ENCODE assay signal across 1 cellular context in the genomic region with DNA sequence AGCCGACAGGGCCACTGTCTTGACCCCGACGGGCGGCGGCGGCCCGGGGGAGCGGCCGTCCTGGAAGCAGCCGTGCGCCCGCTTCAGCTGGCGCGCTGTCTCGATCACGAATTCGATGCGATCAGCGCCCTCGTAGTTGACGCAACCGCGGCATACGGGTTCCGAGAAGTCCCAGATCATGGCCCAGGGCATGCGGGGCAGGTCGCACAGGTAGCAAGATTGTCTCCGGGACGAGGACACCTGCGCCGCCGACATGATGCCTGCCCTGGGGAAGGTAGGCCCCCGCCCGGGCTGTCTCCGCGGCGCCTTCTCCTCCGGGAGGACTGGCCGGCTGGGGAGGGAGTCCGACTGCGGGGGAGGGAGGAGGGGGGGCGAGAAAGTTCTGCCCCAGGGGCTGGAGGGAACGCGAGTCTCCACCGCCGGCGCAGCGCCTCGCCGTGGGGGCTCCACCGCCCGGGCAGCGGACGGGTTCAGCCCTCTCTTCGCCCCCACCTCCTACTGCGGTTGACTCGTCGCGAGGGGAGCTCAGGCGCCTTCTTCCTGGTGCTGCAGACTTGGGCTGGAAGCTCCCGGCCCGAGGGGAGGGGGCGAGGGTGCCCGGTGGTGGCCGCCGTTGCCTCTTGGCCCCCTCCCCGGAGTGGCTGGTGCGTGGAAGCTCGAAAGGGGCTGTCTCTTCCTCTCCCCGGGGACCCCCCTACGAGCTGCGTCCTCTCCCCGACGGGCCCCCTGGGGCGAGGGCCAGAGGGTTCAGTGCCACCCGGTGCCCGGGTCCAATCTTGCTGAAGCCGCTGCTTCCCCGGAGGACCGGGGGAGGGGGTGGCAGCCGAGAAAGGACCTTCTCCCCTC.
A peak's percentile ranks its signal among the peaks of the same experiment; 100 is the strongest.
TF ChIP-seq lines count a peak whose summit lies in the region.

No MANE protein-coding gene starts in this region.

TF ChIP-seq in HepG2, 621 proteins besides CTCF, POLR2A, EP300 and RAD21 (continued from another document and continues in another):
- TF ChIP-seq, protein P1, sequence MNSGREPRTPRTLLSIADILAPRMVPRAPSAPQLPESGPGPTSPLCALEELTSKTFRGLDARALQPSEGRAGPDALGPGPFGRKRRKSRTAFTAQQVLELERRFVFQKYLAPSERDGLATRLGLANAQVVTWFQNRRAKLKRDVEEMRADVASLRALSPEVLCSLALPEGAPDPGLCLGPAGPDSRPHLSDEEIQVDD (CRISPR knock-in tag; IDR thresholded peaks at IDR 0.05; ENCODE audit: borderline replicate concordance), result no peak
- no peak for TF ChIP-seq RFXAP (CRISPR knock-in tag; IDR thresholded peaks at IDR 0.05; ENCODE audit: borderline replicate concordance)
- no peak for TF ChIP-seq ZNF737 (CRISPR knock-in tag; IDR thresholded peaks at IDR 0.05; ENCODE audit: borderline replicate concordance)
- peak; percentile 1 for TF ChIP-seq HNRNPLL (IDR thresholded peaks at IDR 0.05; ENCODE audit: low read depth, low read length, poor library complexity, severe bottlenecking)
- no peak for TF ChIP-seq PHB2 (IDR thresholded peaks at IDR 0.05; ENCODE audit: partially characterized antibody)
- peak; percentile 20; the same call in 1 of the 2 replicates for TF ChIP-seq TAF1 (CRISPR knock-in tag; IDR thresholded peaks at IDR 0.05)
- TF ChIP-seq REXO4 (CRISPR knock-in tag; IDR thresholded peaks at IDR 0.05; ENCODE audit: borderline replicate concordance), result no peak
- TF ChIP-seq NR1H2 (CRISPR knock-in tag; IDR thresholded peaks at IDR 0.05; ENCODE audit: borderline replicate concordance, low read depth), result no peak
- TF ChIP-seq, protein P2, sequence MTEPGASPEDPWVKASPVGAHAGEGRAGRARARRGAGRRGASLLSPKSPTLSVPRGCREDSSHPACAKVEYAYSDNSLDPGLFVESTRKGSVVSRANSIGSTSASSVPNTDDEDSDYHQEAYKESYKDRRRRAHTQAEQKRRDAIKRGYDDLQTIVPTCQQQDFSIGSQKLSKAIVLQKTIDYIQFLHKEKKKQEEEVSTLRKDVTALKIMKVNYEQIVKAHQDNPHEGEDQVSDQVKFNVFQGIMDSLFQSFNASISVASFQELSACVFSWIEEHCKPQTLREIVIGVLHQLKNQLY (CRISPR knock-in tag; IDR thresholded peaks at IDR 0.05), result no peak
- TF ChIP-seq ZEB1 (IDR thresholded peaks at IDR 0.05; ENCODE audit: insufficient replicate concordance, low read depth), result no peak
- peak; percentile 55 for TF ChIP-seq PTBP1 (IDR thresholded peaks at IDR 0.05; ENCODE audit: low read depth, low read length, poor library complexity, severe bottlenecking)
- TF ChIP-seq, protein P3, sequence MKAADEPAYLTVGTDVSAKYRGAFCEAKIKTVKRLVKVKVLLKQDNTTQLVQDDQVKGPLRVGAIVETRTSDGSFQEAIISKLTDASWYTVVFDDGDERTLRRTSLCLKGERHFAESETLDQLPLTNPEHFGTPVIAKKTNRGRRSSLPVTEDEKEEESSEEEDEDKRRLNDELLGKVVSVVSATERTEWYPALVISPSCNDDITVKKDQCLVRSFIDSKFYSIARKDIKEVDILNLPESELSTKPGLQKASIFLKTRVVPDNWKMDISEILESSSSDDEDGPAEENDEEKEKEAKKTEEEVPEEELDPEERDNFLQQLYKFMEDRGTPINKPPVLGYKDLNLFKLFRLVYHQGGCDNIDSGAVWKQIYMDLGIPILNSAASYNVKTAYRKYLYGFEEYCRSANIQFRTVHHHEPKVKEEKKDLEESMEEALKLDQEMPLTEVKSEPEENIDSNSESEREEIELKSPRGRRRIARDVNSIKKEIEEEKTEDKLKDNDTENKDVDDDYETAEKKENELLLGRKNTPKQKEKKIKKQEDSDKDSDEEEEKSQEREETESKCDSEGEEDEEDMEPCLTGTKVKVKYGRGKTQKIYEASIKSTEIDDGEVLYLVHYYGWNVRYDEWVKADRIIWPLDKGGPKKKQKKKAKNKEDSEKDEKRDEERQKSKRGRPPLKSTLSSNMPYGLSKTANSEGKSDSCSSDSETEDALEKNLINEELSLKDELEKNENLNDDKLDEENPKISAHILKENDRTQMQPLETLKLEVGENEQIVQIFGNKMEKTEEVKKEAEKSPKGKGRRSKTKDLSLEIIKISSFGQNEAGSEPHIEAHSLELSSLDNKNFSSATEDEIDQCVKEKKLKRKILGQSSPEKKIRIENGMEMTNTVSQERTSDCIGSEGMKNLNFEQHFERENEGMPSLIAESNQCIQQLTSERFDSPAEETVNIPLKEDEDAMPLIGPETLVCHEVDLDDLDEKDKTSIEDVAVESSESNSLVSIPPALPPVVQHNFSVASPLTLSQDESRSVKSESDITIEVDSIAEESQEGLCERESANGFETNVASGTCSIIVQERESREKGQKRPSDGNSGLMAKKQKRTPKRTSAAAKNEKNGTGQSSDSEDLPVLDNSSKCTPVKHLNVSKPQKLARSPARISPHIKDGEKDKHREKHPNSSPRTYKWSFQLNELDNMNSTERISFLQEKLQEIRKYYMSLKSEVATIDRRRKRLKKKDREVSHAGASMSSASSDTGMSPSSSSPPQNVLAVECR (CRISPR knock-in tag; IDR thresholded peaks at IDR 0.05; ENCODE audit: borderline replicate concordance), result no peak
- TF ChIP-seq, protein P4, sequence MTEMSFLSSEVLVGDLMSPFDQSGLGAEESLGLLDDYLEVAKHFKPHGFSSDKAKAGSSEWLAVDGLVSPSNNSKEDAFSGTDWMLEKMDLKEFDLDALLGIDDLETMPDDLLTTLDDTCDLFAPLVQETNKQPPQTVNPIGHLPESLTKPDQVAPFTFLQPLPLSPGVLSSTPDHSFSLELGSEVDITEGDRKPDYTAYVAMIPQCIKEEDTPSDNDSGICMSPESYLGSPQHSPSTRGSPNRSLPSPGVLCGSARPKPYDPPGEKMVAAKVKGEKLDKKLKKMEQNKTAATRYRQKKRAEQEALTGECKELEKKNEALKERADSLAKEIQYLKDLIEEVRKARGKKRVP (CRISPR knock-in tag; IDR thresholded peaks at IDR 0.05), result peak in 1 of 2 experiments; percentile 62; a peak in 2 of 4 replicates
- TF ChIP-seq TMF1 (CRISPR knock-in tag; IDR thresholded peaks at IDR 0.05; ENCODE audit: low read depth), result no peak
- TF ChIP-seq ZNF589 (CRISPR knock-in tag; conservative IDR thresholded peaks at IDR 0.05), result 0 out of 2 replicates have a peak, but pooled peaks have one; percentile 36
- peak; percentile 98 for TF ChIP-seq AGO2 (optimal IDR thresholded peaks at IDR 0.05; ENCODE audit: low read depth, low read length)
- TF ChIP-seq ZMYM4 (CRISPR knock-in tag; IDR thresholded peaks at IDR 0.05), result no peak
- TF ChIP-seq, protein P5, sequence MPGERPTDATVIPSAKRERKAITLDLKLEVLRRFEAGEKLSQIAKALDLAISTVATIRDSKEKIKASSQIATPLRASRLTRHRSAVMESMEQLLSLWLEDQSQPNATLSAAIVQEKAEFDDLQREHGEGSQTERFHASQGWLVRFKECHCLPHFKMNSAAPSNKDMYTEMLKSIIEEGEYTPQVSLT (CRISPR knock-in tag; IDR thresholded peaks at IDR 0.05; ENCODE audit: borderline replicate concordance, low read depth), result no peak
- no peak for TF ChIP-seq HNF4A (CRISPR knock-in tag; IDR thresholded peaks at IDR 0.05)
- TF ChIP-seq HMGA1 (CRISPR knock-in tag; conservative IDR thresholded peaks at IDR 0.05), result no peak
- TF ChIP-seq CBFB (CRISPR knock-in tag; IDR thresholded peaks at IDR 0.05), result no peak
- TF ChIP-seq, protein P6, sequence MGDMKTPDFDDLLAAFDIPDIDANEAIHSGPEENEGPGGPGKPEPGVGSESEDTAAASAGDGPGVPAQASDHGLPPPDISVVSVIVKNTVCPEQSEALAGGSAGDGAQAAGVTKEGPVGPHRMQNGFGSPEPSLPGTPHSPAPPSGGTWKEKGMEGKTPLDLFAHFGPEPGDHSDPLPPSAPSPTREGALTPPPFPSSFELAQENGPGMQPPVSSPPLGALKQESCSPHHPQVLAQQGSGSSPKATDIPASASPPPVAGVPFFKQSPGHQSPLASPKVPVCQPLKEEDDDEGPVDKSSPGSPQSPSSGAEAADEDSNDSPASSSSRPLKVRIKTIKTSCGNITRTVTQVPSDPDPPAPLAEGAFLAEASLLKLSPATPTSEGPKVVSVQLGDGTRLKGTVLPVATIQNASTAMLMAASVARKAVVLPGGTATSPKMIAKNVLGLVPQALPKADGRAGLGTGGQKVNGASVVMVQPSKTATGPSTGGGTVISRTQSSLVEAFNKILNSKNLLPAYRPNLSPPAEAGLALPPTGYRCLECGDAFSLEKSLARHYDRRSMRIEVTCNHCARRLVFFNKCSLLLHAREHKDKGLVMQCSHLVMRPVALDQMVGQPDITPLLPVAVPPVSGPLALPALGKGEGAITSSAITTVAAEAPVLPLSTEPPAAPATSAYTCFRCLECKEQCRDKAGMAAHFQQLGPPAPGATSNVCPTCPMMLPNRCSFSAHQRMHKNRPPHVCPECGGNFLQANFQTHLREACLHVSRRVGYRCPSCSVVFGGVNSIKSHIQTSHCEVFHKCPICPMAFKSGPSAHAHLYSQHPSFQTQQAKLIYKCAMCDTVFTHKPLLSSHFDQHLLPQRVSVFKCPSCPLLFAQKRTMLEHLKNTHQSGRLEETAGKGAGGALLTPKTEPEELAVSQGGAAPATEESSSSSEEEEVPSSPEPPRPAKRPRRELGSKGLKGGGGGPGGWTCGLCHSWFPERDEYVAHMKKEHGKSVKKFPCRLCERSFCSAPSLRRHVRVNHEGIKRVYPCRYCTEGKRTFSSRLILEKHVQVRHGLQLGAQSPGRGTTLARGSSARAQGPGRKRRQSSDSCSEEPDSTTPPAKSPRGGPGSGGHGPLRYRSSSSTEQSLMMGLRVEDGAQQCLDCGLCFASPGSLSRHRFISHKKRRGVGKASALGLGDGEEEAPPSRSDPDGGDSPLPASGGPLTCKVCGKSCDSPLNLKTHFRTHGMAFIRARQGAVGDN (CRISPR knock-in tag; IDR thresholded peaks at IDR 0.05), result peak; percentile 70
- TF ChIP-seq ZSCAN22 (CRISPR knock-in tag; IDR thresholded peaks at IDR 0.05), result no peak
- 0 out of 2 replicates have a peak, but pooled peaks have one; percentile 4 for TF ChIP-seq FOXA3 (CRISPR knock-in tag; IDR thresholded peaks at IDR 0.05)
- TF ChIP-seq NFYB (CRISPR knock-in tag; IDR thresholded peaks at IDR 0.05), result no peak
- TF ChIP-seq, protein P7, sequence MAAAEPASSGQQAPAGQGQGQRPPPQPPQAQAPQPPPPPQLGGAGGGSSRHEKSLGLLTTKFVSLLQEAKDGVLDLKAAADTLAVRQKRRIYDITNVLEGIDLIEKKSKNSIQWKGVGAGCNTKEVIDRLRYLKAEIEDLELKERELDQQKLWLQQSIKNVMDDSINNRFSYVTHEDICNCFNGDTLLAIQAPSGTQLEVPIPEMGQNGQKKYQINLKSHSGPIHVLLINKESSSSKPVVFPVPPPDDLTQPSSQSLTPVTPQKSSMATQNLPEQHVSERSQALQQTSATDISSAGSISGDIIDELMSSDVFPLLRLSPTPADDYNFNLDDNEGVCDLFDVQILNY (CRISPR knock-in tag; conservative IDR thresholded peaks at IDR 0.05), result no peak
- no peak for TF ChIP-seq ZNF543 (CRISPR knock-in tag; IDR thresholded peaks at IDR 0.05)
- TF ChIP-seq, protein P8, sequence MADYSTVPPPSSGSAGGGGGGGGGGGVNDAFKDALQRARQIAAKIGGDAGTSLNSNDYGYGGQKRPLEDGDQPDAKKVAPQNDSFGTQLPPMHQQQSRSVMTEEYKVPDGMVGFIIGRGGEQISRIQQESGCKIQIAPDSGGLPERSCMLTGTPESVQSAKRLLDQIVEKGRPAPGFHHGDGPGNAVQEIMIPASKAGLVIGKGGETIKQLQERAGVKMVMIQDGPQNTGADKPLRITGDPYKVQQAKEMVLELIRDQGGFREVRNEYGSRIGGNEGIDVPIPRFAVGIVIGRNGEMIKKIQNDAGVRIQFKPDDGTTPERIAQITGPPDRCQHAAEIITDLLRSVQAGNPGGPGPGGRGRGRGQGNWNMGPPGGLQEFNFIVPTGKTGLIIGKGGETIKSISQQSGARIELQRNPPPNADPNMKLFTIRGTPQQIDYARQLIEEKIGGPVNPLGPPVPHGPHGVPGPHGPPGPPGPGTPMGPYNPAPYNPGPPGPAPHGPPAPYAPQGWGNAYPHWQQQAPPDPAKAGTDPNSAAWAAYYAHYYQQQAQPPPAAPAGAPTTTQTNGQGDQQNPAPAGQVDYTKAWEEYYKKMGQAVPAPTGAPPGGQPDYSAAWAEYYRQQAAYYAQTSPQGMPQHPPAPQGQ (CRISPR knock-in tag; IDR thresholded peaks at IDR 0.05; ENCODE audit: borderline replicate concordance), result no peak
- no peak for TF ChIP-seq NKX3-1 (CRISPR knock-in tag; IDR thresholded peaks at IDR 0.05)
- TF ChIP-seq, protein P9, sequence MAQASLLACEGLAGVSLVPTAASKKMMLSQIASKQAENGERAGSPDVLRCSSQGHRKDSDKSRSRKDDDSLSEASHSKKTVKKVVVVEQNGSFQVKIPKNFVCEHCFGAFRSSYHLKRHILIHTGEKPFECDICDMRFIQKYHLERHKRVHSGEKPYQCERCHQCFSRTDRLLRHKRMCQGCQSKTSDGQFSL (CRISPR knock-in tag; IDR thresholded peaks at IDR 0.05), result peak; percentile 55; the same call in 1 of the 2 replicates
- no peak for TF ChIP-seq XRCC5 (optimal IDR thresholded peaks at IDR 0.05; ENCODE audit: low read length)
- TF ChIP-seq, protein P10, sequence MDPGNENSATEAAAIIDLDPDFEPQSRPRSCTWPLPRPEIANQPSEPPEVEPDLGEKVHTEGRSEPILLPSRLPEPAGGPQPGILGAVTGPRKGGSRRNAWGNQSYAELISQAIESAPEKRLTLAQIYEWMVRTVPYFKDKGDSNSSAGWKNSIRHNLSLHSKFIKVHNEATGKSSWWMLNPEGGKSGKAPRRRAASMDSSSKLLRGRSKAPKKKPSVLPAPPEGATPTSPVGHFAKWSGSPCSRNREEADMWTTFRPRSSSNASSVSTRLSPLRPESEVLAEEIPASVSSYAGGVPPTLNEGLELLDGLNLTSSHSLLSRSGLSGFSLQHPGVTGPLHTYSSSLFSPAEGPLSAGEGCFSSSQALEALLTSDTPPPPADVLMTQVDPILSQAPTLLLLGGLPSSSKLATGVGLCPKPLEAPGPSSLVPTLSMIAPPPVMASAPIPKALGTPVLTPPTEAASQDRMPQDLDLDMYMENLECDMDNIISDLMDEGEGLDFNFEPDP (CRISPR knock-in tag; conservative IDR thresholded peaks at IDR 0.05), result no peak
- TF ChIP-seq AHR (CRISPR knock-in tag; IDR thresholded peaks at IDR 0.05), result no peak
- TF ChIP-seq ZFP36L1 (CRISPR knock-in tag; IDR thresholded peaks at IDR 0.05), result no peak
- TF ChIP-seq MBD4 (IDR thresholded peaks at IDR 0.05; ENCODE audit: borderline replicate concordance, low read length), result no peak
- no peak for TF ChIP-seq TAF15 (IDR thresholded peaks at IDR 0.05; ENCODE audit: low read depth, low read length, poor library complexity, severe bottlenecking)
- TF ChIP-seq, protein P11, sequence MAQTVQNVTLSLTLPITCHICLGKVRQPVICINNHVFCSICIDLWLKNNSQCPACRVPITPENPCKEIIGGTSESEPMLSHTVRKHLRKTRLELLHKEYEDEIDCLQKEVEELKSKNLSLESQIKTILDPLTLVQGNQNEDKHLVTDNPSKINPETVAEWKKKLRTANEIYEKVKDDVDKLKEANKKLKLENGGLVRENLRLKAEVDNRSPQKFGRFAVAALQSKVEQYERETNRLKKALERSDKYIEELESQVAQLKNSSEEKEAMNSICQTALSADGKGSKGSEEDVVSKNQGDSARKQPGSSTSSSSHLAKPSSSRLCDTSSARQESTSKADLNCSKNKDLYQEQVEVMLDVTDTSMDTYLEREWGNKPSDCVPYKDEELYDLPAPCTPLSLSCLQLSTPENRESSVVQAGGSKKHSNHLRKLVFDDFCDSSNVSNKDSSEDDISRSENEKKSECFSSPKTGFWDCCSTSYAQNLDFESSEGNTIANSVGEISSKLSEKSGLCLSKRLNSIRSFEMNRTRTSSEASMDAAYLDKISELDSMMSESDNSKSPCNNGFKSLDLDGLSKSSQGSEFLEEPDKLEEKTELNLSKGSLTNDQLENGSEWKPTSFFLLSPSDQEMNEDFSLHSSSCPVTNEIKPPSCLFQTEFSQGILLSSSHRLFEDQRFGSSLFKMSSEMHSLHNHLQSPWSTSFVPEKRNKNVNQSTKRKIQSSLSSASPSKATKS (CRISPR knock-in tag; IDR thresholded peaks at IDR 0.05), result no peak
- TF ChIP-seq HDAC2 (CRISPR knock-in tag; IDR thresholded peaks at IDR 0.05), result no peak
- no peak; the same call in 1 of the 2 replicates for TF ChIP-seq MAZ (IDR thresholded peaks at IDR 0.05; ENCODE audit: borderline replicate concordance, low read depth, low read length)
- TF ChIP-seq MAZ (CRISPR knock-in tag; IDR thresholded peaks at IDR 0.05; ENCODE audit: low read depth), result no peak
- TF ChIP-seq FOSL1 (CRISPR knock-in tag; IDR thresholded peaks at IDR 0.05; ENCODE audit: borderline replicate concordance), result no peak
